In the genomic region with DNA sequence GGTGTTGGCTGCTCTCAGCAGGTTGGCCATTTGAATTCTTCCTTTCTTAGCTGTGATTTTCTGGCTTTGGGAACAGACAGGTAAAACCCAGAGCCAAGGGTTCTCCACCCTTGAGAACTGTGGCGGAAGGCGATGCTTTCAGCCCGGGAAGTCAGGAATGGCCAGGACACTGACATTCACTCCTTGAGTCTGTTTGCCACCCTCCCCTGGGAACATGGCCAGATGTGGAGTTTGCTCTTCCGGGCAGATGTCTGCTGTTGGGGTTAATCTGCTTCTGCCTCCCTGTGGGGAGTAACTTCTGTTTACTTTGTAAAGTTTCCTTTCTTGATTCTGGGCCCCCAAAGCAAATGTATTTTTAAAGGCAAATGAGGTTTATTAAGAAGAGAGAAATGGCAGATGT, we compare ENCODE assay signal across 25 cellular contexts. TPM values are rescaled to one million over a fixed set of nuclear protein-coding genes. Genes with fewer than 3 reads are reported as not detected.
A peak's percentile ranks its signal among the peaks of the same experiment; 100 is the strongest.
DNase-seq lines count a peak whose midpoint lies in the region; ATAC-seq and TF ChIP-seq lines count a peak whose summit lies in the region.
"Had no signal": no experiment of that assay in that cellular context is flagged by ENCODE, and none has a peak within 500 bp of the region (broad histone marks: within the 10 kb centered on the region; RNA-seq: fewer than 3 reads in every experiment).

No MANE protein-coding gene starts in this region.

- peak overlapping the region; percentile 81 for H3K27ac Mint-ChIP-seq in T-helper 2 cell treated with Interferon-gamma antibody and Interleukin-4, amounts not matched to agents 5 μg/mL and 100 μg/mL, for 36 hours
- peak overlapping the region; percentile 28 for H3K27ac Mint-ChIP-seq in Caco-2 (ENCODE audit: unreplicated experiment)
- H3K27ac Mint-ChIP-seq in activated CD8-positive, alpha-beta T cell treated with anti-CD3 and anti-CD28 coated beads for 36 hours, result peak overlapping the region; percentile 29
- H3K27ac Mint-ChIP-seq in naive thymus-derived CD4-positive, alpha-beta T cell, result peak overlapping the region in 7 of 9 donors; percentile 6 to 91 (median 73)
- H3K27ac Mint-ChIP-seq: activated CD4-positive, alpha-beta T cell treated with anti-CD3 and anti-CD28 coated beads, Interleukin-2, amount 10 ng/mL, durations not matched to agents 7 days and 5 days; nephron had no signal

- no peaks in the 10 kb centered on the region for H3K27me3 ChIP-seq in Caco-2 (replicated peaks; ENCODE audit: control insufficient read depth, insufficient read depth, low read length)
- H3K27me3 ChIP-seq in naive thymus-derived CD4-positive, alpha-beta T cell (ENCODE audit: control insufficient read depth in 2 of 2, insufficient read depth in 2 of 2, low read length in 2 of 2), result no peaks in the 10 kb centered on the region
- H3K27me3 ChIP-seq: right lobe of liver had no signal

- H3K27me3 Mint-ChIP-seq in T-helper 2 cell treated with Interferon-gamma antibody and Interleukin-4, amounts not matched to agents 5 μg/mL and 100 μg/mL, for 36 hours (ENCODE audit: low read depth), result no peaks in the 10 kb centered on the region
- H3K27me3 Mint-ChIP-seq in Caco-2 (ENCODE audit: insufficient read depth, unreplicated experiment), result no peaks in the 10 kb centered on the region
- H3K27me3 Mint-ChIP-seq in activated CD8-positive, alpha-beta T cell treated with anti-CD3 and anti-CD28 coated beads for 36 hours, result no peaks in the 10 kb centered on the region
- H3K27me3 Mint-ChIP-seq in naive thymus-derived CD4-positive, alpha-beta T cell, result no peaks in the 10 kb centered on the region
- H3K27me3 Mint-ChIP-seq: activated CD4-positive, alpha-beta T cell treated with anti-CD3 and anti-CD28 coated beads, Interleukin-2, amount 10 ng/mL, durations not matched to agents 7 days and 5 days had no signal

- peaks cover 42% of the 10 kb centered on the region for H3K4me1 ChIP-seq in Caco-2
- H3K4me1 ChIP-seq in naive thymus-derived CD4-positive, alpha-beta T cell (ENCODE audit: control insufficient read depth in 2 of 2, insufficient read depth in 2 of 2, low read length in 2 of 2), result peaks cover 9 to 26% of the 10 kb centered on the region in 2 donors
- H3K4me1 ChIP-seq: right lobe of liver, transverse colon had no signal

- intact Hi-C loops in Caco-2 (cut with micrococcal nuclease; ENCODE audit: unreplicated experiment), result no loop called here
- intact Hi-C loops in activated CD8-positive, alpha-beta T cell treated with anti-CD3 and anti-CD28 coated beads for 36 hours (cut with micrococcal nuclease), result no loop called here
- intact Hi-C loops in naive thymus-derived CD4-positive, alpha-beta T cell (cut with micrococcal nuclease), result no loop called here

- H3K36me3 ChIP-seq in Caco-2 (ENCODE audit: control insufficient read depth, insufficient read depth, low read length), result peaks cover 11% of the 10 kb centered on the region
- H3K36me3 ChIP-seq in naive thymus-derived CD4-positive, alpha-beta T cell (ENCODE audit: control insufficient read depth in 2 of 3, insufficient read depth in 3 of 3, low read length in 3 of 3), result peaks cover 29 to 78% (median 43%) of the 10 kb centered on the region in 3 experiments
- H3K36me3 ChIP-seq: right lobe of liver, transverse colon had no signal

- no peak overlapping the region for H3K27ac ChIP-seq in naive thymus-derived CD4-positive, alpha-beta T cell (ENCODE audit: low read depth, low read length)
- H3K27ac ChIP-seq: right lobe of liver, transverse colon, VCaP had no signal

- peak overlapping the region; percentile 60 for H3K4me3 Mint-ChIP-seq in T-helper 2 cell treated with Interferon-gamma antibody and Interleukin-4, amounts not matched to agents 5 μg/mL and 100 μg/mL, for 36 hours
- H3K4me3 Mint-ChIP-seq in Caco-2 (ENCODE audit: unreplicated experiment), result no peak overlapping the region
- no peak overlapping the region for H3K4me3 Mint-ChIP-seq in activated CD8-positive, alpha-beta T cell treated with anti-CD3 and anti-CD28 coated beads for 36 hours
- H3K4me3 Mint-ChIP-seq in naive thymus-derived CD4-positive, alpha-beta T cell, result no peak overlapping the region
- H3K4me3 Mint-ChIP-seq: activated CD4-positive, alpha-beta T cell treated with anti-CD3 and anti-CD28 coated beads, Interleukin-2, amount 10 ng/mL, durations not matched to agents 7 days and 5 days; nephron had no signal

- H3K9me3 Mint-ChIP-seq in T-helper 2 cell treated with Interferon-gamma antibody and Interleukin-4, amounts not matched to agents 5 μg/mL and 100 μg/mL, for 36 hours, result no peaks in the 10 kb centered on the region
- no peaks in the 10 kb centered on the region for H3K9me3 Mint-ChIP-seq in Caco-2 (ENCODE audit: unreplicated experiment)
- no peaks in the 10 kb centered on the region for H3K9me3 Mint-ChIP-seq in activated CD8-positive, alpha-beta T cell treated with anti-CD3 and anti-CD28 coated beads for 36 hours
- no peaks in the 10 kb centered on the region for H3K9me3 Mint-ChIP-seq in naive thymus-derived CD4-positive, alpha-beta T cell
- H3K9me3 Mint-ChIP-seq: activated CD4-positive, alpha-beta T cell treated with anti-CD3 and anti-CD28 coated beads, Interleukin-2, amount 10 ng/mL, durations not matched to agents 7 days and 5 days; nephron had no signal

- H3K4me1 Mint-ChIP-seq in T-helper 2 cell treated with Interferon-gamma antibody and Interleukin-4, amounts not matched to agents 5 μg/mL and 100 μg/mL, for 36 hours (ENCODE audit: low read depth), result peaks cover 69% of the 10 kb centered on the region
- peaks cover 40% of the 10 kb centered on the region for H3K4me1 Mint-ChIP-seq in Caco-2 (ENCODE audit: low read depth, unreplicated experiment)
- peaks cover 55% of the 10 kb centered on the region for H3K4me1 Mint-ChIP-seq in activated CD8-positive, alpha-beta T cell treated with anti-CD3 and anti-CD28 coated beads for 36 hours (ENCODE audit: low read depth)
- H3K4me1 Mint-ChIP-seq in naive thymus-derived CD4-positive, alpha-beta T cell, result peaks cover 29 to 75% (median 64%) of the 10 kb centered on the region in 7 donors
- H3K4me1 Mint-ChIP-seq: nephron had no signal

- H3K9me3 ChIP-seq in Caco-2, result no peaks in the 10 kb centered on the region
- no peaks in the 10 kb centered on the region for H3K9me3 ChIP-seq in naive thymus-derived CD4-positive, alpha-beta T cell (ENCODE audit: control insufficient read depth in 2 of 3, low read length in 3 of 3)
- H3K9me3 ChIP-seq: right lobe of liver, transverse colon had no signal

- CTCF ChIA-PET in Caco-2 (lab: Charles Lee), result no interaction called here
- CTCF ChIA-PET in activated CD8-positive, alpha-beta T cell treated with anti-CD3 and anti-CD28 coated beads for 36 hours (lab: Charles Lee), result interaction anchor here (1.0 kb wide), 1 partner anchor 51 kb away, joined by 3 read pairs; no protein-coding TSS in a partner anchor
- CTCF ChIA-PET in naive thymus-derived CD4-positive, alpha-beta T cell (lab: Charles Lee), result no interaction called here

- H3K36me3 Mint-ChIP-seq in T-helper 2 cell treated with Interferon-gamma antibody and Interleukin-4, amounts not matched to agents 5 μg/mL and 100 μg/mL, for 36 hours (ENCODE audit: low read depth), result peaks cover 84% of the 10 kb centered on the region
- H3K36me3 Mint-ChIP-seq in Caco-2 (ENCODE audit: insufficient read depth, unreplicated experiment), result peaks cover 87% of the 10 kb centered on the region
- peaks cover 70% of the 10 kb centered on the region for H3K36me3 Mint-ChIP-seq in activated CD8-positive, alpha-beta T cell treated with anti-CD3 and anti-CD28 coated beads for 36 hours (ENCODE audit: low read depth)
- peaks cover 26 to 72% (median 56%) of the 10 kb centered on the region in 5 donors for H3K36me3 Mint-ChIP-seq in naive thymus-derived CD4-positive, alpha-beta T cell

- TF ChIP-seq CTCF in Caco-2 (IDR thresholded peaks at IDR 0.05; ENCODE audit: insufficient read depth in 1 of 2, low read depth in 1 of 2, low read length in 1 of 2, severe bottlenecking in 1 of 2, unreplicated experiment in 1 of 2), result no peak
- TF ChIP-seq CTCF in activated CD8-positive, alpha-beta T cell treated with anti-CD3 and anti-CD28 coated beads for 36 hours (IDR thresholded peaks at IDR 0.05), result no peak

- no peak for ATAC-seq in activated CD8-positive, alpha-beta T cell treated with anti-CD3 and anti-CD28 coated beads for 36 hours
- no peak for ATAC-seq in naive thymus-derived CD4-positive, alpha-beta T cell
- ATAC-seq in HG03139 (IDR thresholded peaks at IDR 0.05; ENCODE audit: unreplicated experiment), result no peak
- ATAC-seq: HepG2, left cardiac atrium, right lobe of liver had no signal

- POLR2A ChIA-PET in Caco-2 (lab: Charles Lee), result no interaction called here
- POLR2A ChIA-PET in activated CD8-positive, alpha-beta T cell treated with anti-CD3 and anti-CD28 coated beads for 36 hours (lab: Charles Lee), result interaction anchor here (0.6 to 0.9 kb wide), 2 partner anchors 14 to 75 kb away, joined by 3 read pairs; no protein-coding TSS in a partner anchor
- POLR2A ChIA-PET in naive thymus-derived CD4-positive, alpha-beta T cell (lab: Charles Lee), result interaction anchor here (2.8 kb wide), 1 partner anchor 11 kb away, joined by 23 read pairs; no protein-coding TSS in a partner anchor

- no peak for DNase-seq in T-helper 2 cell treated with Interferon-gamma antibody and Interleukin-4, amounts not matched to agents 5 μg/mL and 100 μg/mL, for 36 hours (ENCODE audit: low spot score)
- no peak for DNase-seq in T-helper 2 cell
- DNase-seq in Caco-2, result no peak
- DNase-seq in activated CD8-positive, alpha-beta T cell treated with anti-CD3 and anti-CD28 coated beads for 36 hours, result no peak
- DNase-seq in naive thymus-derived CD4-positive, alpha-beta T cell, result no peak
- no peak for DNase-seq in HPDE6-E6E7 (ENCODE audit: extremely low spot score)
- DNase-seq in AG08395 (ENCODE audit: low spot score), result no peak
- DNase-seq: 8988T; activated CD4-positive, alpha-beta T cell treated with anti-CD3 and anti-CD28 coated beads, Interleukin-2, amount 10 ng/mL, durations not matched to agents 7 days and 5 days; activated naive CD4-positive, alpha-beta T cell treated with anti-CD3 and anti-CD28 coated beads, Interleukin-2, amount 50 U/mL, for 16 hours; AML-193; left cardiac atrium; mesenchymal stem cell; NCI-H1105 treated with DMSO at 0.1 percent for 48 hours; NCI-H2081; NCI-H345; NCI-H774; right lobe of liver; Right ventricle myocardium superior; transverse colon had no signal

- BruUV-seq in Caco-2 (replicated peaks; lab: Mats Ljungman, UMichigan), result no TSS peak

- H3K4me3 ChIP-seq in Caco-2 (ENCODE audit: low read depth, low read length), result no peak overlapping the region
- H3K4me3 ChIP-seq in naive thymus-derived CD4-positive, alpha-beta T cell (ENCODE audit: low read length), result no peak overlapping the region
- H3K4me3 ChIP-seq: right lobe of liver, transverse colon had no signal

RNA-seq across cellular contexts. Expression of a gene that starts 17.7 kb away (rescaled TPM):
- total RNA-seq in Caco-2 (2022), result 27.7 and 32.0 TPM in 2 replicates
- total RNA-seq in activated CD8-positive, alpha-beta T cell treated with anti-CD3 and anti-CD28 coated beads for 36 hours, result 10 to 100 TPM; 24.4 to 27.2 TPM
- total RNA-seq in naive thymus-derived CD4-positive, alpha-beta T cell, result 10 to 100 TPM; 31.2 to 60.1 (median 38.6) TPM
- polyA plus RNA-seq in naive thymus-derived CD4-positive, alpha-beta T cell, result 10 to 100 TPM; 24.0 to 30.9 TPM
- total RNA-seq: chondrocyte, HepG2 had no signal
- polyA plus RNA-seq: HepG2 had no signal

Comparison
In these comparisons a context has a peak if more than half of its experiments do, and no peak if none do; other contexts are left out.
1. H3K27ac Mint-ChIP-seq: peak in every context shown above with its lines; median percentile 81 in T-helper 2 cell treated with Interferon-gamma antibody and Interleukin-4, amounts not matched to agents 5 μg/mL and 100 μg/mL, for 36 hours; 73 in naive thymus-derived CD4-positive, alpha-beta T cell; 29 in activated CD8-positive, alpha-beta T cell treated with anti-CD3 and anti-CD28 coated beads for 36 hours; 28 in Caco-2.